20 cellular contexts compared by ENCODE assay signal in the genomic region with DNA sequence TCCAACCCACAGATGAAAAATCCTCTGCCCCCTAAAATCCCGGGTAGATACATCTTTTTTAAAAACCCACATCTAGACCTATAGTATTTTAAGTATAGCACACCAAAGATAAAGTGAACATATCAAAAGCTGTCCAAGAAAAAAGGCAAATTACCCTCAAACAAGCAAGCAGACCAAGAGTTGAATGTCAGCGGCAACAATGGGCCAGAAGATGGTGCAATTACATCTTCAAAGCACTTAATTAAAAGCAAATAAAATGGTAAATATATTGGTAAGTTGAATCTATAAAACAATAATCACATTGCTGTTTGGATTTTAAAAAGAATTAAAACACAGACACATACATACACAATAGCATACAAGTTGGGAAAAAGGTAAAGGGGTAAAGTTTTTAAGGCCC.
DNase-seq lines count a peak whose midpoint lies in the region; ATAC-seq and TF ChIP-seq lines count a peak whose summit lies in the region.
"Had no signal": no experiment of that assay in that cellular context is flagged by ENCODE, and none has a peak within 500 bp of the region (broad histone marks: within the 10 kb centered on the region; RNA-seq: fewer than 3 reads in every experiment).

No MANE protein-coding gene starts in this region.

- H3K9me2 ChIP-seq in GM23338 (ENCODE audit: insufficient read depth) (no peaks in the 10 kb centered on the region), PC-9 (ENCODE audit: insufficient read depth) (no peaks in the 10 kb centered on the region)

- CTCF ChIA-PET in PC-9 (lab: Charles Lee), result no interaction called here

- H3F3A ChIP-seq in GM23338 (replicated peaks; ENCODE audit: low read depth) (no peaks in the 10 kb centered on the region), PC-9 (ENCODE audit: insufficient read depth, low read depth) (peaks cover 25% of the 10 kb centered on the region)

- no TSS peak for BruUV-seq in PC-9 (replicated peaks; lab: Mats Ljungman, UMichigan)

- DNase-seq in GM23338 (ENCODE audit: low spot score), result no peak
- DNase-seq in PC-9, result no peak
- DNase-seq in epithelial cell of esophagus (ENCODE audit: low read depth), result no peak
- DNase-seq in gastrocnemius medialis, result no peak
- DNase-seq in 8988T, result no peak
- no peak for DNase-seq in activated T-helper 1 cell treated with anti-CD3 and anti-CD28 coated beads, Interleukin-12 subunit alpha, Interleukin-12 subunit beta, Interleukin-2, Interleukin-4 antibody, amounts not matched to agents 30 ng/mL and 10 ng/mL and 1 ng/mL, durations not matched to agents 14 hours and 24 hours and 36 hours (ENCODE audit: low spot score)
- DNase-seq: activated CD4-positive, alpha-beta memory T cell treated with anti-CD3 and anti-CD28 coated beads for 36 hours; activated T-cell treated with anti-CD3 and anti-CD28 coated beads for 4 hours; aorta; kidney; MG63; NCI-H146; NCI-H2171; NCI-H774; stimulated activated CD4-positive, alpha-beta T cell treated with anti-CD3 and anti-CD28 coated beads, Interleukin-4, amount 100 ng/mL, for 1 hour; tibial artery had no signal

- peaks cover 2% of the 10 kb centered on the region for H3K27me3 Mint-ChIP-seq in GM23338 (ENCODE audit: insufficient read depth, low read depth, poor library complexity)
- no peaks in the 10 kb centered on the region for H3K27me3 Mint-ChIP-seq in activated T-helper 1 cell treated with anti-CD3 and anti-CD28 coated beads, Interleukin-12 subunit alpha, Interleukin-12 subunit beta, Interleukin-2, Interleukin-4 antibody, amounts not matched to agents 30 ng/mL and 10 ng/mL and 1 ng/mL, durations not matched to agents 14 hours and 24 hours and 36 hours (ENCODE audit: insufficient read depth)
- H3K27me3 Mint-ChIP-seq: activated CD4-positive, alpha-beta memory T cell treated with anti-CD3 and anti-CD28 coated beads for 36 hours; stimulated activated naive CD8-positive, alpha-beta T cell treated with anti-CD3 and anti-CD28 coated beads, Interleukin-15, Interleukin-2, amounts not matched to agents 100 ng/mL and 50 ng/mL, for 24 hours had no signal

- H3K4me1 ChIP-seq in GM23338 (ENCODE audit: insufficient read depth) (peaks cover 8% of the 10 kb centered on the region; the same call in 1 of the 2 replicates), PC-9 (replicated peaks; ENCODE audit: insufficient read depth) (peaks cover 52% of the 10 kb centered on the region), gastrocnemius medialis (peaks cover 3 to 8% of the 10 kb centered on the region in 2 donors)
- H3K4me1 ChIP-seq: tibial artery had no signal

- H3K9me3 Mint-ChIP-seq in GM23338, result no peaks in the 10 kb centered on the region; the same call in 2 of the 3 replicates
- no peaks in the 10 kb centered on the region for H3K9me3 Mint-ChIP-seq in activated T-helper 1 cell treated with anti-CD3 and anti-CD28 coated beads, Interleukin-12 subunit alpha, Interleukin-12 subunit beta, Interleukin-2, Interleukin-4 antibody, amounts not matched to agents 30 ng/mL and 10 ng/mL and 1 ng/mL, durations not matched to agents 14 hours and 24 hours and 36 hours
- H3K9me3 Mint-ChIP-seq: activated CD4-positive, alpha-beta memory T cell treated with anti-CD3 and anti-CD28 coated beads for 36 hours; stimulated activated naive CD8-positive, alpha-beta T cell treated with anti-CD3 and anti-CD28 coated beads, Interleukin-15, Interleukin-2, amounts not matched to agents 100 ng/mL and 50 ng/mL, for 24 hours had no signal

- H3K9me3 ChIP-seq in PC-9 (ENCODE audit: insufficient read depth, low read depth) (no peaks in the 10 kb centered on the region), gastrocnemius medialis (no peaks in the 10 kb centered on the region)
- H3K9me3 ChIP-seq: MG63, tibial artery had no signal

- H3K4me3 Mint-ChIP-seq in GM23338, result no peak overlapping the region
- no peak overlapping the region for H3K4me3 Mint-ChIP-seq in activated T-helper 1 cell treated with anti-CD3 and anti-CD28 coated beads, Interleukin-12 subunit alpha, Interleukin-12 subunit beta, Interleukin-2, Interleukin-4 antibody, amounts not matched to agents 30 ng/mL and 10 ng/mL and 1 ng/mL, durations not matched to agents 14 hours and 24 hours and 36 hours
- H3K4me3 Mint-ChIP-seq: activated CD4-positive, alpha-beta memory T cell treated with anti-CD3 and anti-CD28 coated beads for 36 hours; stimulated activated naive CD8-positive, alpha-beta T cell treated with anti-CD3 and anti-CD28 coated beads, Interleukin-15, Interleukin-2, amounts not matched to agents 100 ng/mL and 50 ng/mL, for 24 hours; WTC11 had no signal

- H3K4me2 ChIP-seq in GM23338 (no peak overlapping the region), PC-9 (no peak overlapping the region)

- no peak overlapping the region for H3K27ac Mint-ChIP-seq in GM23338
- no peak overlapping the region for H3K27ac Mint-ChIP-seq in activated T-helper 1 cell treated with anti-CD3 and anti-CD28 coated beads, Interleukin-12 subunit alpha, Interleukin-12 subunit beta, Interleukin-2, Interleukin-4 antibody, amounts not matched to agents 30 ng/mL and 10 ng/mL and 1 ng/mL, durations not matched to agents 14 hours and 24 hours and 36 hours
- H3K27ac Mint-ChIP-seq: activated CD4-positive, alpha-beta memory T cell treated with anti-CD3 and anti-CD28 coated beads for 36 hours; stimulated activated naive CD8-positive, alpha-beta T cell treated with anti-CD3 and anti-CD28 coated beads, Interleukin-15, Interleukin-2, amounts not matched to agents 100 ng/mL and 50 ng/mL, for 24 hours; WTC11 had no signal

- H3K4me3 ChIP-seq in GM23338, result no peak overlapping the region
- H3K4me3 ChIP-seq in PC-9, result no peak overlapping the region
- H3K4me3 ChIP-seq in epithelial cell of esophagus (ENCODE audit: low read length), result no peak overlapping the region
- no peak overlapping the region for H3K4me3 ChIP-seq in gastrocnemius medialis
- H3K4me3 ChIP-seq: lung, MG63, tibial artery had no signal

- intact Hi-C loops in PC-9 (cut with micrococcal nuclease; ENCODE audit: unreplicated experiment) (loop anchor here (2.0 kb wide), 2 partner anchors 106 to 126 kb away; partner anchors contain the start of gene MYL12A), gastrocnemius medialis (cut with DNase I; ENCODE audit: low total_unique reads) (no loop called here)
- intact Hi-C loops in activated T-helper 1 cell treated with anti-CD3 and anti-CD28 coated beads, Interleukin-12 subunit alpha, Interleukin-12 subunit beta, Interleukin-2, Interleukin-4 antibody, amounts not matched to agents 30 ng/mL and 10 ng/mL and 1 ng/mL, durations not matched to agents 14 hours and 24 hours and 36 hours (cut with micrococcal nuclease), result no loop called here

- no peaks in the 10 kb centered on the region for H3K36me3 ChIP-seq in GM23338 (ENCODE audit: insufficient read depth)
- no peaks in the 10 kb centered on the region for H3K36me3 ChIP-seq in PC-9 (ENCODE audit: low read depth)
- peaks cover 0 to 25% of the 10 kb centered on the region in 2 donors for H3K36me3 ChIP-seq in gastrocnemius medialis
- H3K36me3 ChIP-seq: MG63 had no signal

- in situ Hi-C loops in gastrocnemius medialis (cut with MboI; ENCODE audit: low sequenced_read_pairs in 4 of 4), result loop anchor here in 1 of 4 donors (25.0 kb wide), 1 partner anchor 109 kb away; the partner anchor contains the start of gene LPIN2

- H3K27me3 ChIP-seq in GM23338 (ENCODE audit: insufficient read depth) (no peaks in the 10 kb centered on the region), PC-9 (ENCODE audit: insufficient read depth, low read depth) (no peaks in the 10 kb centered on the region), gastrocnemius medialis (no peaks in the 10 kb centered on the region)
- H3K27me3 ChIP-seq: MG63, tibial artery had no signal

- H2AFZ ChIP-seq in GM23338 (no peak overlapping the region), PC-9 (no peak overlapping the region)

- ATAC-seq in GM23338, result no peak
- ATAC-seq in gastrocnemius medialis, result no peak
- no peak for ATAC-seq in GM19023 (IDR thresholded peaks at IDR 0.05; ENCODE audit: unreplicated experiment)
- ATAC-seq: WTC11 had no signal

- H3K36me3 Mint-ChIP-seq in GM23338 (ENCODE audit: low read depth), result no peaks in the 10 kb centered on the region
- H3K36me3 Mint-ChIP-seq in activated T-helper 1 cell treated with anti-CD3 and anti-CD28 coated beads, Interleukin-12 subunit alpha, Interleukin-12 subunit beta, Interleukin-2, Interleukin-4 antibody, amounts not matched to agents 30 ng/mL and 10 ng/mL and 1 ng/mL, durations not matched to agents 14 hours and 24 hours and 36 hours (ENCODE audit: low read depth), result no peaks in the 10 kb centered on the region
- H3K36me3 Mint-ChIP-seq: WTC11 had no signal

- peaks cover 15% of the 10 kb centered on the region; the same call in 2 of the 3 replicates for H3K4me1 Mint-ChIP-seq in GM23338
- H3K4me1 Mint-ChIP-seq in activated T-helper 1 cell treated with anti-CD3 and anti-CD28 coated beads, Interleukin-12 subunit alpha, Interleukin-12 subunit beta, Interleukin-2, Interleukin-4 antibody, amounts not matched to agents 30 ng/mL and 10 ng/mL and 1 ng/mL, durations not matched to agents 14 hours and 24 hours and 36 hours (ENCODE audit: low read depth), result no peaks in the 10 kb centered on the region

- TF ChIP-seq CTCF in GM23338 (conservative IDR thresholded peaks at IDR 0.05; ENCODE audit: low read depth in 2 of 2) (peak; percentile 34 to 39; a peak in 3 of 4 replicates), PC-9 (conservative IDR thresholded peaks at IDR 0.05) (0 out of 2 replicates have a peak, but pooled peaks have one; percentile 11), epithelial cell of esophagus (IDR thresholded peaks at IDR 0.05; ENCODE audit: insufficient read depth, low read depth, low read length, missing control alignments) (peak; percentile 25), gastrocnemius medialis (IDR thresholded peaks at IDR 0.05 in 4 of 5, conservative IDR thresholded peaks at IDR 0.05 in 1 of 5) (no peak)

- no peaks in the 10 kb centered on the region for H3K79me2 ChIP-seq in GM23338 (replicated peaks; ENCODE audit: insufficient read depth)
- no peaks in the 10 kb centered on the region for H3K79me2 ChIP-seq in PC-9 (ENCODE audit: low read depth)

- no peak for TF ChIP-seq POLR2A in gastrocnemius medialis (IDR thresholded peaks at IDR 0.05)

- H4K20me1 ChIP-seq in GM23338 (replicated peaks; ENCODE audit: insufficient read depth), result no peaks in the 10 kb centered on the region
- no peaks in the 10 kb centered on the region for H4K20me1 ChIP-seq in PC-9 (ENCODE audit: insufficient read depth)

- POLR2A ChIA-PET in PC-9 (lab: Charles Lee; ENCODE audit: unreplicated experiment), result no interaction called here

- H3K27ac ChIP-seq in GM23338 (ENCODE audit: low read depth) (no peak overlapping the region), PC-9 (peak overlapping the region; percentile 82; the same call in 1 of the 2 replicates), gastrocnemius medialis (peak overlapping the region; percentile 69 to 80 (median 74))
- H3K27ac ChIP-seq: tibial artery had no signal

TF ChIP-seq in GM23338, 12 proteins besides CTCF, POLR2A, EP300 and RAD21 (continues in another document):
- no peak for TF ChIP-seq ZNF114 (CRISPR knock-in tag; IDR thresholded peaks at IDR 0.05)

Comparison
In these comparisons a context has a peak if more than half of its experiments do, and no peak if none do; other contexts are left out.
1. CTCF ChIP-seq: peak in GM23338 (2 of 2), PC-9 (single experiment) and epithelial cell of esophagus (single experiment); none in gastrocnemius medialis (0 of 5).